In genomic region chr7:112939589-112940313, GRCh38 we compare ENCODE assay signal across 1 cellular context.
TF ChIP-seq lines count a peak whose summit lies in the region.

No MANE protein-coding gene starts in this region.

TF ChIP-seq in K562, 482 proteins besides CTCF, POLR2A, EP300 and RAD21 (continued from another document and continues in another):
- TF ChIP-seq ZNF407 (IDR thresholded peaks at IDR 0.05; ENCODE audit: low read depth) (no peak), TRIM25 (IDR thresholded peaks at IDR 0.05; ENCODE audit: borderline replicate concordance) (no peak), RNF2 (IDR thresholded peaks at IDR 0.05) (no peak), SMARCA4 (IDR thresholded peaks at IDR 0.05) (no peak; the same call in 1 of the 2 replicates), ZNF445 (CRISPR knock-in tag; IDR thresholded peaks at IDR 0.05; ENCODE audit: low read depth) (no peak), ARNT (IDR thresholded peaks at IDR 0.05) (0 out of 4 replicates have a peak, but pooled peaks of 1 of the 2 experiments have one; percentile 58), SMARCB1 (IDR thresholded peaks at IDR 0.05; ENCODE audit: insufficient read length, low read depth) (no peak), USF1 (CRISPR knock-in tag; IDR thresholded peaks at IDR 0.05) (peak; percentile 85; the same call in 1 of the 2 replicates), POU5F1 (IDR thresholded peaks at IDR 0.05; ENCODE audit: borderline replicate concordance, low read depth, low read length, partially characterized antibody) (no peak), FOXA1 (IDR thresholded peaks at IDR 0.05; ENCODE audit: borderline replicate concordance) (no peak), THAP7 (CRISPR knock-in tag; IDR thresholded peaks at IDR 0.05) (no peak), ZNF280B (CRISPR knock-in tag; IDR thresholded peaks at IDR 0.05) (no peak), ZNF561 (CRISPR knock-in tag; conservative IDR thresholded peaks at IDR 0.05) (0 out of 2 replicates have a peak, but pooled peaks have one; percentile 13), SRSF1 (IDR thresholded peaks at IDR 0.05; ENCODE audit: low read depth, low read length) (no peak), ZHX1 (conservative IDR thresholded peaks at IDR 0.05; ENCODE audit: low read length) (no peak), NFYB (IDR thresholded peaks at IDR 0.05; ENCODE audit: extremely low read depth, insufficient read length) (peak; percentile 93), CREBBP (IDR thresholded peaks at IDR 0.05; ENCODE audit: low read depth, low read length) (no peak), ZNF780A (CRISPR knock-in tag; IDR thresholded peaks at IDR 0.05) (no peak), CREB1 (IDR thresholded peaks at IDR 0.05) (no peak; the same call in 1 of the 2 replicates), CREB1 (CRISPR knock-in tag; IDR thresholded peaks at IDR 0.05) (peak; percentile 93; the same call in 1 of the 2 replicates), TEAD4 (IDR thresholded peaks at IDR 0.05; ENCODE audit: low read length) (0 out of 2 replicates have a peak, but pooled peaks have one; percentile 18), TEAD4 (CRISPR knock-in tag; IDR thresholded peaks at IDR 0.05; ENCODE audit: borderline replicate concordance) (no peak), CCAR2 (IDR thresholded peaks at IDR 0.05; ENCODE audit: low read depth, low read length) (no peak), HLTF (IDR thresholded peaks at IDR 0.05) (no peak), RNF219 (CRISPR knock-in tag; IDR thresholded peaks at IDR 0.05) (no peak), GABPA (tag; conservative IDR thresholded peaks at IDR 0.05; ENCODE audit: low read depth) (peak; percentile 90), CBX5 (IDR thresholded peaks at IDR 0.05; ENCODE audit: borderline replicate concordance, low read depth) (no peak), RFX7 (CRISPR knock-in tag; IDR thresholded peaks at IDR 0.05) (no peak), SAP30 (IDR thresholded peaks at IDR 0.05; ENCODE audit: borderline replicate concordance, insufficient read depth, low read depth, low read length, poor library complexity, severe bottlenecking) (peak; percentile 9), TEAD1 (CRISPR knock-in tag; IDR thresholded peaks at IDR 0.05) (peak in 1 of 2 experiments; percentile 74; a peak in 2 of 4 replicates), RBM14 (IDR thresholded peaks at IDR 0.05; ENCODE audit: borderline replicate concordance, insufficient read depth, low read depth, low read length) (no peak), RUNX1 (IDR thresholded peaks at IDR 0.05; ENCODE audit: low read depth) (no peak), ARID4B (CRISPR knock-in tag; IDR thresholded peaks at IDR 0.05) (no peak), CC2D1A (IDR thresholded peaks at IDR 0.05) (0 out of 2 replicates have a peak, but pooled peaks have one; percentile 51)
